In the genomic region with DNA sequence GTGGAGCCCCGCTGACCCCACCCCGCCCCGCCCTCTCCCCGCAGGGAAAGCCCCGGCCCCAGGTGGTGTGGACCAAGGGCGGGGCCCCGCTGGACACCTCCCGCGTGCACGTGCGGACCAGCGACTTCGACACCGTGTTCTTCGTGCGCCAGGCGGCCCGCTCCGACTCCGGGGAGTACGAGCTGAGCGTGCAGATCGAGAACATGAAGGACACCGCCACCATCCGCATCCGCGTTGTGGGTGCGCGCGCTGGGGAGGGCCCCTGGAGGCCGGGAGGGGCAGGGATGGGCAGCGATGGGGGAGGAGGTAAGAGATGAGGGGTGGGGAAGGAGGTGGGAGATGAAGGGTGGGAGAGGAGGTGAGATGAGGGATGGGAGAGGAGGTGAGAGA, we compare ENCODE assay signal across 1 cellular context.
TF ChIP-seq lines count a peak whose summit lies in the region.

No MANE protein-coding gene starts in this region.

TF ChIP-seq in K562, 482 proteins besides CTCF, POLR2A, EP300 and RAD21:
- TF ChIP-seq TCF7L2 (IDR thresholded peaks at IDR 0.05; ENCODE audit: low read depth, low read length) = no peak
- TF ChIP-seq FOXP4 (CRISPR knock-in tag; IDR thresholded peaks at IDR 0.05; ENCODE audit: borderline replicate concordance) = no peak
- TF ChIP-seq NEUROD1 (IDR thresholded peaks at IDR 0.05; ENCODE audit: borderline replicate concordance, low read depth, low read length, partially characterized antibody) = no peak
- TF ChIP-seq JUN (IDR thresholded peaks at IDR 0.05; ENCODE audit: borderline replicate concordance, low read depth, low read length) = no peak
- TF ChIP-seq JUN (CRISPR knock-in tag; IDR thresholded peaks at IDR 0.05; ENCODE audit: borderline replicate concordance) = no peak
- TF ChIP-seq, protein P1, sequence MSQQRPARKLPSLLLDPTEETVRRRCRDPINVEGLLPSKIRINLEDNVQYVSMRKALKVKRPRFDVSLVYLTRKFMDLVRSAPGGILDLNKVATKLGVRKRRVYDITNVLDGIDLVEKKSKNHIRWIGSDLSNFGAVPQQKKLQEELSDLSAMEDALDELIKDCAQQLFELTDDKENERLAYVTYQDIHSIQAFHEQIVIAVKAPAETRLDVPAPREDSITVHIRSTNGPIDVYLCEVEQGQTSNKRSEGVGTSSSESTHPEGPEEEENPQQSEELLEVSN (IDR thresholded peaks at IDR 0.05; ENCODE audit: borderline replicate concordance in 1 of 2, extremely low read depth in 1 of 2, insufficient read depth in 1 of 2, insufficient read length in 1 of 2, low read depth in 1 of 2, low read length in 1 of 2, poor library complexity in 1 of 2, severe bottlenecking in 1 of 2) = peak; percentile 18 to 75
- TF ChIP-seq XRCC3 (IDR thresholded peaks at IDR 0.05) = no peak
- TF ChIP-seq MCM3 (IDR thresholded peaks at IDR 0.05) = no peak
- TF ChIP-seq PHB (CRISPR knock-in tag; IDR thresholded peaks at IDR 0.05) = no peak
- no peak for TF ChIP-seq RBM14 (IDR thresholded peaks at IDR 0.05; ENCODE audit: borderline replicate concordance, insufficient read depth, low read depth, low read length)
- TF ChIP-seq CHCHD3 (CRISPR knock-in tag; IDR thresholded peaks at IDR 0.05) = no peak
- no peak for TF ChIP-seq ZBTB49 (CRISPR knock-in tag; IDR thresholded peaks at IDR 0.05; ENCODE audit: borderline replicate concordance)
- TF ChIP-seq, protein P2, sequence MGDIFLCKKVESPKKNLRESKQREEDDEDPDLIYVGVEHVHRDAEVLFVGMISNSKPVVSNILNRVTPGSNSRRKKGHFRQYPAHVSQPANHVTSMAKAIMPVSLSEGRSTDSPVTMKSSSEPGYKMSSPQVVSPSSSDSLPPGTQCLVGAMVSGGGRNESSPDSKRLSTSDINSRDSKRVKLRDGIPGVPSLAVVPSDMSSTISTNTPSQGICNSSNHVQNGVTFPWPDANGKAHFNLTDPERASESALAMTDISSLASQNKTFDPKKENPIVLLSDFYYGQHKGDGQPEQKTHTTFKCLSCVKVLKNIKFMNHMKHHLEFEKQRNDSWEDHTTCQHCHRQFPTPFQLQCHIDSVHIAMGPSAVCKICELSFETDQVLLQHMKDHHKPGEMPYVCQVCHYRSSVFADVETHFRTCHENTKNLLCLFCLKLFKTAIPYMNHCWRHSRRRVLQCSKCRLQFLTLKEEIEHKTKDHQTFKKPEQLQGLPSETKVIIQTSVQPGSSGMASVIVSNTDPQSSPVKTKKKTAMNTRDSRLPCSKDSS (IDR thresholded peaks at IDR 0.05; ENCODE audit: low read depth, partially characterized antibody) = no peak
- no peak for TF ChIP-seq RHOXF2B (CRISPR knock-in tag; conservative IDR thresholded peaks at IDR 0.05)
- no peak for TF ChIP-seq NFE2L1 (tag; IDR thresholded peaks at IDR 0.05; ENCODE audit: borderline replicate concordance, low read depth)
- TF ChIP-seq SNIP1 (IDR thresholded peaks at IDR 0.05; ENCODE audit: low read depth) = no peak
- TF ChIP-seq SRSF3 (IDR thresholded peaks at IDR 0.05; ENCODE audit: insufficient read depth, low read length) = no peak
- TF ChIP-seq PCBP1 (IDR thresholded peaks at IDR 0.05; ENCODE audit: low read depth, low read length, poor library complexity, severe bottlenecking) = peak; percentile 53
- peak; percentile 27; the same call in 1 of the 2 replicates for TF ChIP-seq BHLHE40 (IDR thresholded peaks at IDR 0.05; ENCODE audit: low read length)
